Comparison of ENCODE assay signal across 8 cellular contexts in the genomic region with DNA sequence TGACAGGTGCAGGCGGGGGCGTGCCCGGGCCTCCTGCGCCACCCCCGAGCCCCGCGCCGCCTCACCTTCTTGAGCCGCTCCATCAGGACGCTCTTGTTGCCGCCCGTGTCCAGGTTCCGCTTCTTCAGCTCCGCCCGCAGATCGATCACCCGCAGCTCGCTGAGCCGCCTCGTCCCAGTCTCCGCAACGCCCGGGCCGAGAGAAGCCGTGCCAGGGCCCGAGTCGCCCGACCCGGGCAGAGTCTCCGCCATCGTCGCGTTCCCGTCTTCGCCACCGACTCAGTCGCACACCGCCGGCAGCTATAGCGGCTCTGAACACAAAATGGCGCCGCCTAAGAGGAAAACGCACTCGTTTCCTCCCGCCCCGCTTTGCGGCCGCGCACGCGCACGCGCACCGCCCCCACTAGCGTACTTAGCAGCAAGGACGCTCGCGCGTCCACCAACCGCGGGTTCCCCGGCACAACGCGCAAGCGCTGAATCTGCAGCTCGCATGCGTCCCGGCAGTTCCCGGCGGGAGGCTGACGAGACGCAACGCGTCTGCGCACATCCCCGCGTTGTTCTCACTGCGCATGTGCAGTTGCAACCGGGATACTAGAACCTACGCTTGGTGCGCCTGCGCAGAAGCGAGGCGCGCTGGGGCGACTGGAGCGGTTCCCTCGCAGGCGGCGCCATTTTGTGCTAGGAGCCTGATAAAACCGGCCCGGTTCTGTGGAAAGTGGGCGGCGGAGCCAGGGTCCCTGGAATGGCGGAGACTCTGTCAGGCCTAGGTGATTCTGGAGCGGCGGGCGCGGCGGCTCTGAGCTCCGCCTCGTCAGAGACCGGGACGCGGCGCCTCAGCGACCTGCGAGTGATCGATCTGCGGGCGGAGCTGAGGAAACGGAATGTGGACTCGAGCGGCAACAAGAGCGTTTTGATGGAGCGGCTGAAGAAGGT. TPM values are rescaled to one million over a fixed set of nuclear protein-coding genes. Genes with fewer than 3 reads are reported as not detected.
DNase-seq lines count a peak whose midpoint lies in the region; ATAC-seq and TF ChIP-seq lines count a peak whose summit lies in the region.

A gene (plus strand): TSS at position 619 of the 932 bp plus-strand sequence. CDS start 123 bp downstream, at position 742.
A gene (minus strand): TSS at position 312 of the 932 bp plus-strand sequence. CDS start 61 bp downstream, at position 251.

- DNase-seq in AG20443 (ENCODE audit: low spot score) (peak; percentile 100), NCI-H510A (lab: John Stamatoyannopoulos, UW) (peak; percentile 98), cerebellum (ENCODE audit: low spot score) (peak; percentile 94), islet precursor cell (peak; percentile 100)
- peak; percentile 100 for DNase-seq in activated CD4-positive, alpha-beta T cell treated with anti-CD3 and anti-CD28 coated beads for 1 hour
- DNase-seq in stimulated activated CD4-positive, alpha-beta T cell treated with anti-CD3 and anti-CD28 coated beads, Interleukin-12 subunit alpha, Interleukin-12 subunit beta, amount 100 ng/mL, for 48 hours (ENCODE audit: low read depth in 2 of 3, low spot score in 1 of 3): peak; percentile 96 to 100 (median 99)

- TF ChIP-seq POLR2A in GM19099 (IDR thresholded peaks at IDR 0.05; ENCODE audit: extremely low read depth, insufficient read length, low read depth): peak; percentile 98

- peak; percentile 84 for ATAC-seq in HG03432 (IDR thresholded peaks at IDR 0.05; ENCODE audit: unreplicated experiment)

RNA-seq across cellular contexts. Expression of the first gene that starts in this region (rescaled TPM):
- 93.6 TPM for total RNA-seq in cerebellum

RNA-seq across cellular contexts. Expression of the second gene that starts in this region (rescaled TPM):
- 65.1 TPM for total RNA-seq in cerebellum

Comparison
In these comparisons a context has a peak if more than half of its experiments do, and no peak if none do; other contexts are left out.
1. Peak in every context shown above with its lines: DNase-seq and ATAC-seq.